25 cellular contexts compared by ENCODE assay signal in the genomic region with DNA sequence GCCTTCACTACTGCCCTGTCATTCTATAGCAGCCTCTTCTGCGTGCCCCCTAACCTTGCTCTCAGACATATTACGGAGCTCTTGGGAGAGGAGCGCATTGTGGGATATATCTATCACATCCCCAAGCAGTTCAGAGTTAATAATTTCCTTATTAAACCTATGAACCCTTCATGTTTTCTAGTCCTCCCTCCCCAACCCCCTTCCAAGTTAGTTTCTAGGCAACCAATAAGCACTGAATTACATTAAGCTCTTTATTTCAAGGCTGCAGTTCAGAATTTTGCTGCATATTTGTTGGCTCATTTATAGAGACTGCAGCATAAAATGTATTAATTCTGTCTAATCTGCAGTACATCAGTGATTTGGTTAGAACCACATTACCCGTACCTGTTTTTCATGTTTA.
"Had no signal": no experiment of that assay in that cellular context is flagged by ENCODE, and none has a peak within 500 bp of the region (broad histone marks: within the 10 kb centered on the region; RNA-seq: fewer than 3 reads in every experiment).

No MANE protein-coding gene starts in this region.

- ATAC-seq: activated T-helper 17 cell treated with anti-CD3 and anti-CD28 coated beads, Interleukin-2, amount 50 U/mL, for 72 hours; K562; Panc1; Right ventricle myocardium inferior; T-cell had no signal

- DNase-seq: activated CD4-positive, alpha-beta memory T cell treated with anti-CD3 and anti-CD28 coated beads, Interleukin-2, amount 10 ng/mL, durations not matched to agents 7 days and 5 days; activated CD4-positive, alpha-beta T cell treated with anti-CD3 and anti-CD28 coated beads, Interleukin-2, amount 50 U/mL, for 1 hour; activated CD4-positive, CD25-positive, alpha-beta regulatory T cell; activated gamma-delta T cell; activated naive CD4-positive, alpha-beta T cell treated with anti-CD3 and anti-CD28 coated beads for 36 hours; activated T-cell treated with anti-CD3 and anti-CD28 coated beads for 4 hours; activated T-cell treated with anti-CD3 and anti-CD28 coated beads, Interleukin-2, amount 50 U/mL, for 48 hours; Karpas-422; MM.1S; NCI-H1105 treated with DMSO at 0.1 percent for 48 hours; NCI-H1436 treated with DMSO at 0.1 percent for 48 hours; NCI-H187; NCI-H2081; NCI-H446; NCI-H524; NCI-H774; NK-92 treated with Interleukin-12 subunit alpha and Interleukin-12 subunit beta, amount 100 ng/mL, for 24 hours; OCI-M1; RPMI8226; T-cell; T-helper 2 cell had no signal
